In the genomic region with DNA sequence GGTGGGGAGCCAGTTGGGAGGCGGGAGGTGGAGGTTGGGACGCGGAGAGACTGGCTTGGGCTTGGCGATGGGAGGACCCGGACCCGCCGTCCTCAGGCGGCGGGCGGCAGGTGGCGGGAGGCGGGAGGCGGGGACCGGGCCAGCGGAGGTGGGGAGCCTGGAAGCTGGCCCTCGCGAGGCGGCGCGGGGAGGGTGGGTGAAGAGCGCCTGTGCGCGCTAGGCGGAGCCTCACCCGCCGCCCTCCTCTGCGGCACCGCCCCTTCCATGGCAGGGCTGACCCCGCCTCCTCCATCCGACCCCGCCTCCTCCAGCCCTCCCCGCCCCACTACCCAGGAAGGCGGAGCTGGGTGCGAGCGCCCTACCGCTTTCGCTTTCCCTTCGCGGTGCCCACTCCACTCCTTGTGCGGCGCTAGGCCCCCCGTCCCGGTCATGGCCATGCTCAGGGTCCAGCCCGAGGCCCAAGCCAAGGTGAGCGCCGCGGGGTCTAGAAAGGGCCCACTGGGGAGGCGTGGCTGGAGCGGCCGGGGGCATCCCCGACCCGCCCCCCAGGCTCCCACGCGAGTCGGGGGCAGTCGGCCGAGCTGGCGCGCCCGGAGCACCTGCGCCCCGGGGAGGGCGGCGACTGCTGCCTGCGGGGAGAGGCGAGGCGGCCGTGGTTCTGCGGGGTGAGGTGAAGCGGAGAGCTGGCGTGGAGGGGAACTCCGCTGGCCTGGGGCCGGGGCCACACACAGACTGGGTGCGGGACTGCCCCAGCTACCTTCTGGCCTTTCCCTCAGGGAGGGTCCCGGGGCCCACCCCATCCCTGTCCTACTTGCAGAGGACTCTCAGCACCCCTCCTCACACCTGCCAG, we compare ENCODE assay signal across 8 cellular contexts.
A peak's percentile ranks its signal among the peaks of the same experiment; 100 is the strongest.
DNase-seq lines count a peak whose midpoint lies in the region; ATAC-seq lines count a peak whose summit lies in the region.

A gene (plus strand): TSS at position 361 of the 850 bp plus-strand sequence. CDS start 69 bp downstream, at position 430.

- peak; percentile 79 for ATAC-seq in HG03439 (IDR thresholded peaks at IDR 0.05; ENCODE audit: unreplicated experiment)

- DNase-seq in Ammon's horn (ENCODE audit: low spot score) (peak; percentile 97), GM19238 (ENCODE audit: insufficient read length, low spot score) (peak; percentile 91), NCI-H524 (lab: John Stamatoyannopoulos, UW) (peak; percentile 88 to 94), left kidney (ENCODE audit: low read depth, low spot score) (peak; percentile 96)
- peak; percentile 95 for DNase-seq in activated CD4-positive, alpha-beta T cell treated with anti-CD3 and anti-CD28 coated beads for 48 hours
- DNase-seq in stimulated activated CD4-positive, alpha-beta T cell treated with anti-CD3 and anti-CD28 coated beads, Interleukin-2, amount 100 ng/mL, for 24 hours, result peak; percentile 94 to 95

- peak within 1 kb of the TSS; percentile 94 for H3K27ac ChIP-seq in cingulate gyrus (ENCODE audit: low read depth, low read length)

Comparison
In these comparisons a context has a peak if more than half of its experiments do, and no peak if none do; other contexts are left out.
1. Peak in every context shown above with its lines: DNase-seq, ATAC-seq and H3K27ac ChIP-seq.